Comparison of ENCODE assay signal across 25 cellular contexts in the genomic region with DNA sequence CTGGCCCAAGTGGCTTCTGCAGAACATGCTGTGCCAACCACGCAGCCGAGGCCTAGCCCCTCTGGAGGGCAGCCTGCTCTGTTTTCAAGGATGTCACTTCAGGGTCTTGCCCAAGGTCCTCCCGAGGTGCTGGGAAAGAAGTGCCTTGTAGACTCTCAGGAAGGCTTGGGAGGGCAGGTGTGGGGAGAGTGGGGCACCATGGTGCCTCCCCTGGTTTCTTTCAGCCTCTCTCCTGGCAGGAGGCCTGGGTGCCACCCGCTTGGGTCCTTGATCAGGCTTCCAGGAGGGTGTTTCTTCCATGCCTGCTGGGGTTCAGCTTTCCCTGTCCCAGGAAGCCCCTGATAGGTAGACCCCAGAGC.
DNase-seq lines count a peak whose midpoint lies in the region; ATAC-seq and TF ChIP-seq lines count a peak whose summit lies in the region.
"Had no signal": no experiment of that assay in that cellular context is flagged by ENCODE, and none has a peak within 500 bp of the region (broad histone marks: within the 10 kb centered on the region; RNA-seq: fewer than 3 reads in every experiment).

No MANE protein-coding gene starts in this region.

- H3K36me3 ChIP-seq in BLaER1 (peaks cover 99% of the 10 kb centered on the region), adipocyte (ENCODE audit: control insufficient read depth, insufficient read depth, low read length, severe bottlenecking) (peaks cover 59% of the 10 kb centered on the region), fibroblast of lung (ENCODE audit: control insufficient read depth, insufficient read depth, low read length) (peaks cover 37% of the 10 kb centered on the region)
- H3K36me3 ChIP-seq: neural progenitor cell, prostate gland had no signal

- no peaks in the 10 kb centered on the region for H3K9me3 ChIP-seq in BLaER1
- H3K9me3 ChIP-seq in adipocyte (ENCODE audit: control insufficient read depth, low read length) = no peaks in the 10 kb centered on the region
- H3K9me3 ChIP-seq in fibroblast of lung (ENCODE audit: control insufficient read depth, insufficient read depth, low read depth, low read length) = no peaks in the 10 kb centered on the region
- H3K9me3 ChIP-seq: mucosa of descending colon, prostate gland had no signal

- no peaks in the 10 kb centered on the region for H3K27me3 Mint-ChIP-seq in stimulated activated naive B cell treated with anti-CD40 and anti-IgM and Interleukin-4, amounts not matched to agents 10 μg/mL and 1 μg/mL and 100 μg/mL, for 72 hours
- H3K27me3 Mint-ChIP-seq: activated CD4-positive, alpha-beta T cell treated with anti-CD3 and anti-CD28 coated beads, Interleukin-2, amount 10 ng/mL, durations not matched to agents 7 days and 5 days; activated CD8-positive, alpha-beta memory T cell treated with anti-CD3 and anti-CD28 coated beads, Interleukin-2, amount 10 ng/mL, durations not matched to agents 7 days and 5 days; IgD-negative memory B cell; T-helper 17 cell had no signal

- peaks cover 0 to 3% of the 10 kb centered on the region in 2 donors for H3K4me1 Mint-ChIP-seq in stimulated activated naive B cell treated with anti-CD40 and anti-IgM and Interleukin-4, amounts not matched to agents 10 μg/mL and 1 μg/mL and 100 μg/mL, for 72 hours

- no peak overlapping the region for H3K4me3 Mint-ChIP-seq in stimulated activated naive B cell treated with anti-CD40 and anti-IgM and Interleukin-4, amounts not matched to agents 10 μg/mL and 1 μg/mL and 100 μg/mL, for 72 hours
- H3K4me3 Mint-ChIP-seq: activated CD4-positive, alpha-beta T cell treated with anti-CD3 and anti-CD28 coated beads, Interleukin-2, amount 10 ng/mL, durations not matched to agents 7 days and 5 days; activated CD8-positive, alpha-beta memory T cell treated with anti-CD3 and anti-CD28 coated beads, Interleukin-2, amount 10 ng/mL, durations not matched to agents 7 days and 5 days; IgD-negative memory B cell; neural progenitor cell; T-helper 17 cell had no signal

- no peaks in the 10 kb centered on the region for H3K9me3 Mint-ChIP-seq in stimulated activated naive B cell treated with anti-CD40 and anti-IgM and Interleukin-4, amounts not matched to agents 10 μg/mL and 1 μg/mL and 100 μg/mL, for 72 hours
- H3K9me3 Mint-ChIP-seq: activated CD4-positive, alpha-beta T cell treated with anti-CD3 and anti-CD28 coated beads, Interleukin-2, amount 10 ng/mL, durations not matched to agents 7 days and 5 days; activated naive CD4-positive, alpha-beta T cell treated with anti-CD3 and anti-CD28 coated beads, Interleukin-2, amount 50 U/mL, for 72 hours; IgD-negative memory B cell; neural progenitor cell had no signal

- no peak for TF ChIP-seq POLR2A in lower leg skin (IDR thresholded peaks at IDR 0.05)

- peaks cover 7 to 23% of the 10 kb centered on the region in 2 donors for H3K36me3 Mint-ChIP-seq in stimulated activated naive B cell treated with anti-CD40 and anti-IgM and Interleukin-4, amounts not matched to agents 10 μg/mL and 1 μg/mL and 100 μg/mL, for 72 hours
- H3K36me3 Mint-ChIP-seq: IgD-negative memory B cell had no signal

- H3K4me2 ChIP-seq in BLaER1 (0 out of 2 replicates have a peak overlapping the region, but pooled peaks have one; percentile 58), fibroblast of lung (ENCODE audit: extremely low read depth, insufficient read depth, low read length) (no peak overlapping the region)
- H3K4me2 ChIP-seq: neural progenitor cell, PC-9 had no signal

- TF ChIP-seq CTCF in fibroblast of lung (conservative IDR thresholded peaks at IDR 0.05 in 1 of 2, IDR thresholded peaks at IDR 0.05 in 1 of 2; ENCODE audit: low read depth in 1 of 2, low read length in 2 of 2) = no peak
- TF ChIP-seq CTCF in lower leg skin (IDR thresholded peaks at IDR 0.05) = no peak

- WGBS in lower leg skin, 2 donors = 92 to 95% methylated on average over 3 to 4 of the region's 4 CpGs

- no peak for DNase-seq in adipocyte (ENCODE audit: low read depth)
- no peak for DNase-seq in fibroblast of lung (ENCODE audit: low read depth in 2 of 2)
- no peak for DNase-seq in stimulated activated naive B cell treated with anti-CD40 and anti-IgM and Interleukin-4, amounts not matched to agents 10 μg/mL and 1 μg/mL and 100 μg/mL, for 72 hours
- no peak for DNase-seq in lower leg skin (ENCODE audit: low spot score in 2 of 2)
- no peak for DNase-seq in MV-4-11 (lab: John Stamatoyannopoulos, UW)
- no peak for DNase-seq in SKM-1 treated with dmso at 0.1 percent for 144 hours (lab: John Stamatoyannopoulos, UW; ENCODE audit: unreplicated experiment)
- DNase-seq in activated CD8-positive, alpha-beta memory T cell treated with anti-CD3 and anti-CD28 coated beads, Interleukin-2, amount 50 U/mL, for 4 hours = no peak
- DNase-seq: activated CD4-positive, alpha-beta T cell treated with anti-CD3 and anti-CD28 coated beads, Interleukin-2, amount 10 ng/mL, durations not matched to agents 7 days and 5 days; activated CD8-positive, alpha-beta memory T cell treated with anti-CD3 and anti-CD28 coated beads, Interleukin-2, amount 10 ng/mL, durations not matched to agents 7 days and 5 days; effector memory CD4-positive, alpha-beta T cell; left colon; mucosa of descending colon; NCI-H1436; NCI-H2107; NCI-H510A; PC-9; stimulated activated CD4-positive, alpha-beta T cell treated with anti-CD3 and anti-CD28 coated beads, Interleukin-2, amount 100 ng/mL, for 48 hours; stimulated activated naive CD4-positive, alpha-beta T cell; T-helper 17 cell had no signal

- H2AFZ ChIP-seq in fibroblast of lung (ENCODE audit: low read length) = no peak overlapping the region
- H2AFZ ChIP-seq: neural progenitor cell, PC-9 had no signal

- peak overlapping the region; percentile 56 for H3K27ac ChIP-seq in BLaER1
- peak overlapping the region; percentile 77 for H3K27ac ChIP-seq in fibroblast of lung (ENCODE audit: insufficient read depth, low read length)
- H3K27ac ChIP-seq: neural progenitor cell, PC-9, prostate gland had no signal

- no peaks in the 10 kb centered on the region for H3K79me2 ChIP-seq in fibroblast of lung (ENCODE audit: control insufficient read depth, insufficient read depth, low read length)

- H3K27ac Mint-ChIP-seq in stimulated activated naive B cell treated with anti-CD40 and anti-IgM and Interleukin-4, amounts not matched to agents 10 μg/mL and 1 μg/mL and 100 μg/mL, for 72 hours = peak overlapping the region; percentile 21
- H3K27ac Mint-ChIP-seq: activated CD4-positive, alpha-beta T cell treated with anti-CD3 and anti-CD28 coated beads, Interleukin-2, amount 10 ng/mL, durations not matched to agents 7 days and 5 days; activated CD8-positive, alpha-beta memory T cell treated with anti-CD3 and anti-CD28 coated beads, Interleukin-2, amount 10 ng/mL, durations not matched to agents 7 days and 5 days; IgD-negative memory B cell; neural progenitor cell; T-helper 17 cell had no signal

- no peak overlapping the region for H3K9ac ChIP-seq in BLaER1
- peak overlapping the region; percentile 80 for H3K9ac ChIP-seq in adipocyte (ENCODE audit: low read length)
- no peak overlapping the region for H3K9ac ChIP-seq in fibroblast of lung (ENCODE audit: insufficient read depth, low read length)
- H3K9ac ChIP-seq: neural progenitor cell had no signal

- no peak overlapping the region for H3K4me3 ChIP-seq in BLaER1
- H3K4me3 ChIP-seq in adipocyte (ENCODE audit: low read length) = no peak overlapping the region
- no peak overlapping the region for H3K4me3 ChIP-seq in fibroblast of lung (replicated peaks in 1 of 4; ENCODE audit: control extremely low read depth in 1 of 4, insufficient read depth in 1 of 4, low read depth in 3 of 4, low read length in 4 of 4)
- no peak overlapping the region for H3K4me3 ChIP-seq in lower leg skin (ENCODE audit: low read depth, poor library complexity, severe bottlenecking)
- H3K4me3 ChIP-seq: mucosa of descending colon, neural progenitor cell, PC-9, prostate gland, skin epidermis had no signal

- H4K20me1 ChIP-seq in BLaER1 (peaks cover 61% of the 10 kb centered on the region), fibroblast of lung (ENCODE audit: control insufficient read depth, extremely low read depth, insufficient read depth, low read length) (no peaks in the 10 kb centered on the region)

- ATAC-seq in stimulated activated naive B cell treated with anti-CD40 and anti-IgM and Interleukin-4, amounts not matched to agents 10 μg/mL and 1 μg/mL and 100 μg/mL, for 72 hours (replicated peaks) = no peak
- ATAC-seq: activated CD8-positive, alpha-beta memory T cell treated with anti-CD3 and anti-CD28 coated beads, Interleukin-2, amount 10 ng/mL, durations not matched to agents 7 days and 5 days; activated naive CD4-positive, alpha-beta T cell treated with anti-CD3 and anti-CD28 coated beads, Interleukin-2, amount 50 U/mL, for 72 hours; left colon; T-helper 17 cell had no signal

- intact Hi-C loops in lower leg skin (cut with DNase I; ENCODE audit: low total_unique reads) = no loop called here

- H3K27me3 ChIP-seq in BLaER1 (no peaks in the 10 kb centered on the region), adipocyte (replicated peaks; ENCODE audit: control insufficient read depth, insufficient read depth, low read length) (no peaks in the 10 kb centered on the region), fibroblast of lung (ENCODE audit: control insufficient read depth, insufficient read depth, low read length) (no peaks in the 10 kb centered on the region)
- H3K27me3 ChIP-seq: neural progenitor cell had no signal

- H3K4me1 ChIP-seq in BLaER1 (peaks cover 55% of the 10 kb centered on the region), adipocyte (ENCODE audit: control insufficient read depth, insufficient read depth, low read length) (peaks cover 89% of the 10 kb centered on the region), fibroblast of lung (ENCODE audit: control insufficient read depth, extremely low read depth, insufficient read depth, low read length) (peaks cover 67% of the 10 kb centered on the region)
- H3K4me1 ChIP-seq: neural progenitor cell, prostate gland had no signal
